ENCODE assay signal across 8 cellular contexts in genomic region chr9:129382281-129383004, GRCh38.
DNase-seq lines count a peak whose midpoint lies in the region; ATAC-seq and TF ChIP-seq lines count a peak whose summit lies in the region.

No MANE protein-coding gene starts in this region.

- peak overlapping the region; percentile 96 for H3K27ac Mint-ChIP-seq in type B pancreatic cell

- peak overlapping the region; percentile 62 for H3K4me3 Mint-ChIP-seq in activated T-cell treated with anti-CD3 and anti-CD28 coated beads, Interleukin-2, amount 50 U/mL, for 4 hours
- peak overlapping the region; percentile 80 for H3K4me3 Mint-ChIP-seq in type B pancreatic cell

- intact Hi-C loops in body of pancreas (cut with DNase I): no loop called here

- ATAC-seq in activated T-cell treated with anti-CD3 and anti-CD28 coated beads, Interleukin-2, amount 50 U/mL, for 4 hours: no peak
- peak; percentile 52 for ATAC-seq in body of pancreas
- no peak for ATAC-seq in lung (ENCODE audit: insufficient read depth, low FRiP score)
- no peak for ATAC-seq in HG02938 (IDR thresholded peaks at IDR 0.05; ENCODE audit: unreplicated experiment)
- ATAC-seq in HG03342 (IDR thresholded peaks at IDR 0.05; ENCODE audit: unreplicated experiment): no peak

- no peak for DNase-seq in activated T-cell treated with anti-CD3 and anti-CD28 coated beads, Interleukin-2, amount 50 U/mL, for 4 hours
- no peak for DNase-seq in activated T-cell treated with anti-CD3 and anti-CD28 coated beads, Interleukin-2, amount 50 U/mL, for 1 hour
- peak in 2 of 4 donors; percentile 42 to 49 for DNase-seq in body of pancreas
- no peak for DNase-seq in lung (ENCODE audit: low spot score)
- no peak for DNase-seq in type B pancreatic cell (ENCODE audit: extremely low spot score, unreplicated experiment)
- DNase-seq in NCI-H1930 (lab: John Stamatoyannopoulos, UW): no peak

- H3K27me3 Mint-ChIP-seq in activated T-cell treated with anti-CD3 and anti-CD28 coated beads, Interleukin-2, amount 50 U/mL, for 4 hours (ENCODE audit: low read depth): no peaks in the 10 kb centered on the region
- H3K27me3 Mint-ChIP-seq in type B pancreatic cell: no peaks in the 10 kb centered on the region

- peaks cover 13% of the 10 kb centered on the region for H3K4me1 Mint-ChIP-seq in activated T-cell treated with anti-CD3 and anti-CD28 coated beads, Interleukin-2, amount 50 U/mL, for 4 hours (ENCODE audit: low read depth)
- peaks cover 16% of the 10 kb centered on the region for H3K4me1 Mint-ChIP-seq in type B pancreatic cell (ENCODE audit: unreplicated experiment)

- H3K27ac ChIP-seq in body of pancreas (peak overlapping the region; percentile 95 to 99 (median 98)), lung (ENCODE audit: low read depth in 1 of 2, low read length in 1 of 2) (peak overlapping the region; percentile 10 to 97)

- H3K4me3 ChIP-seq in body of pancreas (no peak overlapping the region), lung (no peak overlapping the region)

- H3K36me3 ChIP-seq in body of pancreas (replicated peaks in 1 of 2; ENCODE audit: insufficient read depth in 1 of 2, low read depth in 2 of 2) (no peaks in the 10 kb centered on the region), lung (ENCODE audit: control insufficient read depth in 2 of 2, insufficient read depth in 2 of 2, low read length in 2 of 2) (no peaks in the 10 kb centered on the region)

- no peaks in the 10 kb centered on the region for H3K9me3 Mint-ChIP-seq in activated T-cell treated with anti-CD3 and anti-CD28 coated beads, Interleukin-2, amount 50 U/mL, for 4 hours
- H3K9me3 Mint-ChIP-seq in type B pancreatic cell: no peaks in the 10 kb centered on the region

- TF ChIP-seq CTCF in body of pancreas (IDR thresholded peaks at IDR 0.05): no peak
- no peak for TF ChIP-seq CTCF in lung (IDR thresholded peaks at IDR 0.05; ENCODE audit: control extremely low read depth, extremely low read depth)
- no peak for TF ChIP-seq CTCF in type B pancreatic cell (conservative IDR thresholded peaks at IDR 0.05)

- H3K9me3 ChIP-seq in body of pancreas (no peaks in the 10 kb centered on the region), lung (ENCODE audit: control insufficient read depth in 2 of 2, insufficient read depth in 1 of 2, low read length in 1 of 2) (no peaks in the 10 kb centered on the region)

- H3K4me1 ChIP-seq in body of pancreas: peaks cover 28% of the 10 kb centered on the region
- peaks cover 5 to 6% of the 10 kb centered on the region in 2 donors for H3K4me1 ChIP-seq in lung (ENCODE audit: control insufficient read depth in 2 of 2, insufficient read depth in 2 of 2, low read length in 2 of 2)

- no peaks in the 10 kb centered on the region for H3K27me3 ChIP-seq in body of pancreas
- no peaks in the 10 kb centered on the region for H3K27me3 ChIP-seq in lung (ENCODE audit: control insufficient read depth, insufficient read depth)

- TF ChIP-seq POLR2A in body of pancreas (IDR thresholded peaks at IDR 0.05): no peak

- 54% methylated on average over 5 of the region's 5 CpGs; no CpG with 5 or more reads in 1 of the 2 donors for WGBS in body of pancreas, 2 donors
- 75 to 81% methylated on average over 5 of the region's 5 CpGs for WGBS in lung, 2 donors

- no peaks in the 10 kb centered on the region for H3K36me3 Mint-ChIP-seq in activated T-cell treated with anti-CD3 and anti-CD28 coated beads, Interleukin-2, amount 50 U/mL, for 4 hours (ENCODE audit: insufficient read depth)
- no peaks in the 10 kb centered on the region for H3K36me3 Mint-ChIP-seq in type B pancreatic cell
